In the genomic region with DNA sequence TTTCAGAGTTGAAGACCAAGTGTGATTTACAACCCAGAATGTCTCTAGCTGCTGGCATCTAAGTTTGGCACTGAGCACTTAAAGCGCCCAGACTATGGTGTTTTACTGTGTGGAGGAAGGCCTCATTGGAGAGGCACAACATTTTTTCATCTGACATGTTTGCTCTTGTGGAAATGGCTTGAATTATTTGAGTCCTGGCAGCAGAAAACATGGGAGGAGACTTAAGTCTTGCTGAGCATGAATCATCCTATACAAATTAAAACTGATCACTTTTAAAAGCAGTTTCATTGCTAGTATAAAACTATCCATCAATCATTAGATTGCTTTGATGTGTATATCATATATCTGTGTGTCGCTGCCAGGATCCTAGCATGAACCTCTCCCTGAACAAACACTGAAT, we compare ENCODE assay signal across 14 cellular contexts.
A peak's percentile ranks its signal among the peaks of the same experiment; 100 is the strongest.
DNase-seq lines count a peak whose midpoint lies in the region; TF ChIP-seq lines count a peak whose summit lies in the region.
"Had no signal": no experiment of that assay in that cellular context is flagged by ENCODE, and none has a peak within 500 bp of the region (broad histone marks: within the 10 kb centered on the region; RNA-seq: fewer than 3 reads in every experiment).

No MANE protein-coding gene starts in this region.

- no peaks in the 10 kb centered on the region for H4K20me1 ChIP-seq in SK-N-SH (ENCODE audit: insufficient read depth)

- intact Hi-C loops in colonic mucosa (cut with DNase I), result no loop called here

- peak; percentile 5 for DNase-seq in NCI-H146 treated with DMSO at 0.1 percent for 48 hours (lab: John Stamatoyannopoulos, UW; ENCODE audit: unreplicated experiment)
- no peak for DNase-seq in NCI-H146 (lab: John Stamatoyannopoulos, UW)
- no peak for DNase-seq in SK-N-SH
- DNase-seq in fibroblast of peridontal ligament (ENCODE audit: extremely low read depth), result peak; percentile 79
- DNase-seq in NCI-H1105 treated with DMSO at 0.1 percent for 48 hours (lab: John Stamatoyannopoulos, UW), result no peak
- no peak for DNase-seq in colonic mucosa
- DNase-seq in hepatic stellate cell (ENCODE audit: low spot score), result no peak
- DNase-seq: effector memory CD4-positive, alpha-beta T cell; immature natural killer cell; NCI-H524 treated with DMSO at 0.1 percent for 48 hours; stimulated activated CD4-positive, alpha-beta T cell treated with anti-CD3 and anti-CD28 coated beads, Interleukin-15, amount 100 ng/mL, for 24 hours; SW 1271 had no signal

- CTCF ChIA-PET in SK-N-SH (lab: Yijun Ruan, JAX), result no interaction called here

- no peaks in the 10 kb centered on the region for H3K27me3 ChIP-seq in SK-N-SH (ENCODE audit: insufficient read depth)
- no peaks in the 10 kb centered on the region for H3K27me3 ChIP-seq in stomach smooth muscle (ENCODE audit: control insufficient read depth in 1 of 2, insufficient read depth in 2 of 2, low read length in 2 of 2)
- H3K27me3 ChIP-seq in colonic mucosa, result no peaks in the 10 kb centered on the region

- TF ChIP-seq CTCF in SK-N-SH (IDR thresholded peaks at IDR 0.05) (no peak), colonic mucosa (IDR thresholded peaks at IDR 0.05) (no peak)

- H3K9me3 ChIP-seq in SK-N-SH (no peaks in the 10 kb centered on the region), stomach smooth muscle (ENCODE audit: control insufficient read depth in 2 of 2, low read length in 2 of 2) (no peaks in the 10 kb centered on the region), colonic mucosa (no peaks in the 10 kb centered on the region)

- WGBS in SK-N-SH (ENCODE audit: low lambda C conversion rate), result 10% methylated on average over 2 of the region's 2 CpGs

- H3K4me1 ChIP-seq in SK-N-SH (ENCODE audit: control insufficient read depth in 1 of 2, insufficient read depth in 2 of 2, low read depth in 1 of 2, low read length in 1 of 2) (peaks cover 2 to 45% of the 10 kb centered on the region in 2 experiments), stomach smooth muscle (ENCODE audit: control insufficient read depth, insufficient read depth, low read length) (peaks cover 18% of the 10 kb centered on the region), colonic mucosa (no peaks in the 10 kb centered on the region)

- peak overlapping the region; percentile 29; the same call in 1 of the 2 replicates for H3K4me2 ChIP-seq in SK-N-SH

- H2AFZ ChIP-seq in SK-N-SH (ENCODE audit: low read depth), result no peak overlapping the region

- H3K79me2 ChIP-seq in SK-N-SH (ENCODE audit: insufficient read depth), result peaks cover 95% of the 10 kb centered on the region

- H3K27ac ChIP-seq in SK-N-SH (ENCODE audit: low read depth in 2 of 2, low read length in 1 of 2), result peak overlapping the region; percentile 71 to 79; a peak in 3 of 4 replicates
- H3K27ac ChIP-seq in stomach smooth muscle (ENCODE audit: low read length), result peak overlapping the region; percentile 12
- no peak overlapping the region for H3K27ac ChIP-seq in colonic mucosa

- H3K4me3 ChIP-seq in SK-N-SH (ENCODE audit: low read depth in 2 of 2, low read length in 1 of 2) (no peak overlapping the region), stomach smooth muscle (ENCODE audit: low read length in 2 of 2) (no peak overlapping the region), colonic mucosa (no peak overlapping the region)
- H3K4me3 ChIP-seq: K562 had no signal

- H3F3A ChIP-seq in SK-N-SH (replicated peaks; ENCODE audit: insufficient read depth), result peaks cover 54% of the 10 kb centered on the region

- peak; percentile 22 to 59; a peak in 1 of 4 replicates for TF ChIP-seq EP300 in SK-N-SH (IDR thresholded peaks at IDR 0.05; ENCODE audit: borderline replicate concordance in 1 of 2, low read depth in 1 of 2, low read length in 1 of 2)

- H3K36me3 ChIP-seq in SK-N-SH (replicated peaks in 1 of 2; ENCODE audit: control insufficient read depth in 1 of 2, insufficient read depth in 2 of 2, low read length in 1 of 2) (peaks cover 0 to 18% of the 10 kb centered on the region in 2 experiments), stomach smooth muscle (ENCODE audit: control insufficient read depth in 2 of 2, insufficient read depth in 2 of 2, low read length in 2 of 2) (no peaks in the 10 kb centered on the region), colonic mucosa (no peaks in the 10 kb centered on the region)

- no peak for TF ChIP-seq RAD21 in SK-N-SH (IDR thresholded peaks at IDR 0.05; ENCODE audit: low read length)

- POLR2A ChIA-PET in SK-N-SH (lab: Yijun Ruan, JAX), result no interaction called here

- H3K9me2 ChIP-seq in SK-N-SH, result no peaks in the 10 kb centered on the region

- peak overlapping the region; percentile 14; the same call in 1 of the 2 replicates for H3K9ac ChIP-seq in SK-N-SH
- no peak overlapping the region for H3K9ac ChIP-seq in stomach smooth muscle (ENCODE audit: low read length in 2 of 2)
- no peak overlapping the region for H3K9ac ChIP-seq in colonic mucosa (ENCODE audit: low read depth in 2 of 2, low read length in 2 of 2)

TF ChIP-seq in SK-N-SH, 30 proteins besides CTCF, POLR2A, EP300 and RAD21:
- TF ChIP-seq YY1 (IDR thresholded peaks at IDR 0.05; ENCODE audit: low read depth) (0 out of 2 replicates have a peak, but pooled peaks have one; percentile 32), EZH2phosphoT487 (IDR thresholded peaks at IDR 0.05; ENCODE audit: borderline replicate concordance, low read depth) (no peak), TEAD4 (IDR thresholded peaks at IDR 0.05; ENCODE audit: borderline replicate concordance, insufficient read depth) (peak; percentile 66; the same call in 1 of the 2 replicates), TCF12 (IDR thresholded peaks at IDR 0.05) (peak; percentile 76), FOSL2 (IDR thresholded peaks at IDR 0.05; ENCODE audit: borderline replicate concordance, low read depth) (peak; percentile 56; the same call in 1 of the 2 replicates), POLR2AphosphoS5 (IDR thresholded peaks at IDR 0.05; ENCODE audit: low read depth, low read length) (0 out of 2 replicates have a peak, but pooled peaks have one; percentile 14), JUND (IDR thresholded peaks at IDR 0.05) (peak; percentile 70), NFIC (IDR thresholded peaks at IDR 0.05; ENCODE audit: borderline replicate concordance) (peak; percentile 80)
- TF ChIP-seq, protein P1, sequence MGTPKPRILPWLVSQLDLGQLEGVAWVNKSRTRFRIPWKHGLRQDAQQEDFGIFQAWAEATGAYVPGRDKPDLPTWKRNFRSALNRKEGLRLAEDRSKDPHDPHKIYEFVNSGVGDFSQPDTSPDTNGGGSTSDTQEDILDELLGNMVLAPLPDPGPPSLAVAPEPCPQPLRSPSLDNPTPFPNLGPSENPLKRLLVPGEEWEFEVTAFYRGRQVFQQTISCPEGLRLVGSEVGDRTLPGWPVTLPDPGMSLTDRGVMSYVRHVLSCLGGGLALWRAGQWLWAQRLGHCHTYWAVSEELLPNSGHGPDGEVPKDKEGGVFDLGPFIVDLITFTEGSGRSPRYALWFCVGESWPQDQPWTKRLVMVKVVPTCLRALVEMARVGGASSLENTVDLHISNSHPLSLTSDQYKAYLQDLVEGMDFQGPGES (IDR thresholded peaks at IDR 0.05; ENCODE audit: low read depth, low read length), result no peak
- TF ChIP-seq, protein P2, sequence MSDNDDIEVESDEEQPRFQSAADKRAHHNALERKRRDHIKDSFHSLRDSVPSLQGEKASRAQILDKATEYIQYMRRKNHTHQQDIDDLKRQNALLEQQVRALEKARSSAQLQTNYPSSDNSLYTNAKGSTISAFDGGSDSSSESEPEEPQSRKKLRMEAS (IDR thresholded peaks at IDR 0.05; ENCODE audit: low read depth), result peak; percentile 64; the same call in 1 of the 2 replicates
- TF ChIP-seq, protein P3, sequence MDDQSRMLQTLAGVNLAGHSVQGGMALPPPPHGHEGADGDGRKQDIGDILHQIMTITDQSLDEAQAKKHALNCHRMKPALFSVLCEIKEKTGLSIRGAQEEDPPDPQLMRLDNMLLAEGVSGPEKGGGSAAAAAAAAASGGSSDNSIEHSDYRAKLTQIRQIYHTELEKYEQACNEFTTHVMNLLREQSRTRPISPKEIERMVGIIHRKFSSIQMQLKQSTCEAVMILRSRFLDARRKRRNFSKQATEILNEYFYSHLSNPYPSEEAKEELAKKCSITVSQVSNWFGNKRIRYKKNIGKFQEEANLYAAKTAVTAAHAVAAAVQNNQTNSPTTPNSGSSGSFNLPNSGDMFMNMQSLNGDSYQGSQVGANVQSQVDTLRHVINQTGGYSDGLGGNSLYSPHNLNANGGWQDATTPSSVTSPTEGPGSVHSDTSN (IDR thresholded peaks at IDR 0.05), result peak; percentile 89

Comparison
In these comparisons a context has a peak if more than half of its experiments do, and no peak if none do; other contexts are left out.
1. DNase-seq: peak in NCI-H146 treated with DMSO at 0.1 percent for 48 hours (single experiment) and fibroblast of peridontal ligament (single experiment); none in NCI-H146 (single experiment), SK-N-SH (single experiment), NCI-H1105 treated with DMSO at 0.1 percent for 48 hours (single experiment), colonic mucosa (single experiment) and hepatic stellate cell (single experiment).